Comparison of ENCODE assay signal across 8 cellular contexts in genomic region chr2:65430515-65431416, GRCh38. TPM values are rescaled to one million over a fixed set of nuclear protein-coding genes. Genes with fewer than 3 reads are reported as not detected.
DNase-seq lines count a peak whose midpoint lies in the region; ATAC-seq and TF ChIP-seq lines count a peak whose summit lies in the region.

No MANE protein-coding gene starts in this region.

- H3K36me3 ChIP-seq in kidney epithelial cell (ENCODE audit: control insufficient read depth, insufficient read depth, low read length): no peaks in the 10 kb centered on the region

- ATAC-seq in GM18498 (IDR thresholded peaks at IDR 0.05; ENCODE audit: unreplicated experiment): peak; percentile 37
- peak; percentile 22 for ATAC-seq in HG03039 (IDR thresholded peaks at IDR 0.05; ENCODE audit: unreplicated experiment)
- no peak for ATAC-seq in GM19324 (IDR thresholded peaks at IDR 0.05; ENCODE audit: low FRiP score, unreplicated experiment)

- H3K4me3 ChIP-seq in cardiac fibroblast (replicated peaks in 1 of 2; ENCODE audit: low read depth in 2 of 2, low read length in 2 of 2): peak overlapping the region; percentile 88 to 96
- H3K4me3 ChIP-seq in kidney epithelial cell (ENCODE audit: low read depth, low read length): peak overlapping the region; percentile 84

- H3K27me3 ChIP-seq in kidney epithelial cell (ENCODE audit: control insufficient read depth, insufficient read depth, low read length): no peaks in the 10 kb centered on the region

- DNase-seq in NCI-H2107 treated with DMSO at 0.1 percent for 48 hours (lab: John Stamatoyannopoulos, UW; ENCODE audit: unreplicated experiment): peak; percentile 54
- peak; percentile 78 for DNase-seq in UCSD-AML1 (lab: John Stamatoyannopoulos, UW; ENCODE audit: unreplicated experiment)
- DNase-seq in cardiac fibroblast (ENCODE audit: low read depth in 2 of 2): peak; percentile 47 to 59
- DNase-seq in kidney epithelial cell (ENCODE audit: low read depth): no peak
- DNase-seq in stimulated activated CD4-positive, alpha-beta T cell treated with anti-CD3 and anti-CD28 coated beads, Interleukin-12 subunit alpha, Interleukin-12 subunit beta, amount 100 ng/mL, for 24 hours (ENCODE audit: low read depth in 2 of 2): peak; percentile 37 to 41

- no peak for TF ChIP-seq CTCF in cardiac fibroblast (IDR thresholded peaks at IDR 0.05; ENCODE audit: low read depth, low read length)
- TF ChIP-seq CTCF in kidney epithelial cell (IDR thresholded peaks at IDR 0.05; ENCODE audit: insufficient read depth, low read length, poor library complexity, severe bottlenecking): no peak

RNA-seq across cellular contexts. Expression of gene SPRED2, which starts 1.6 kb away (rescaled TPM):
- 18.4 and 19.3 TPM in 2 replicates for total RNA-seq in kidney epithelial cell
